ENCODE assay signal across 20 cellular contexts in genomic region chr3:61569856-61570255, GRCh38. TPM values are rescaled to one million over a fixed set of nuclear protein-coding genes. Genes with fewer than 3 reads are reported as not detected.
"Had no signal": no experiment of that assay in that cellular context is flagged by ENCODE, and none has a peak within 500 bp of the region (broad histone marks: within the 10 kb centered on the region; RNA-seq: fewer than 3 reads in every experiment).

No MANE protein-coding gene starts in this region.

- H3K27ac ChIP-seq: esophagus muscularis mucosa, gastroesophageal sphincter, pancreas, stomach, testis, upper lobe of left lung had no signal

- H3K4me2 ChIP-seq: smooth muscle cell had no signal

- H3K4me3 ChIP-seq: esophagus muscularis mucosa, gastroesophageal sphincter, pancreas, smooth muscle cell, stomach, testis, upper lobe of left lung had no signal

- H3K36me3 ChIP-seq: esophagus muscularis mucosa, gastroesophageal sphincter, pancreas, stomach, upper lobe of left lung had no signal

- H3K9me3 ChIP-seq: esophagus muscularis mucosa, gastroesophageal sphincter, pancreas, stomach, testis, upper lobe of left lung had no signal

- H3K27me3 ChIP-seq: esophagus muscularis mucosa, gastroesophageal sphincter, pancreas, stomach, testis, upper lobe of left lung had no signal

- ATAC-seq: activated T-cell treated with anti-CD3 and anti-CD28 coated beads, Interleukin-2, amount 50 U/mL, for 72 hours; gastroesophageal sphincter; left ventricle myocardium superior; naive thymus-derived CD8-positive, alpha-beta T cell; sciatic nerve; stimulated activated effector memory CD8-positive, alpha-beta T cell treated with anti-CD3 and anti-CD28 coated beads, Interleukin-12 subunit alpha, Interleukin-12 subunit beta, amount 100 ng/mL, for 72 hours had no signal

- H3K4me1 ChIP-seq: pancreas had no signal

- DNase-seq: activated CD4-positive, alpha-beta T cell treated with anti-CD3 and anti-CD28 coated beads for 1 hour; activated effector memory CD4-positive, alpha-beta T cell treated with anti-CD3 and anti-CD28 coated beads, Interleukin-2, amount 50 U/mL, for 16 hours; activated naive CD4-positive, alpha-beta T cell treated with anti-CD3 and anti-CD28 coated beads, Interleukin-2, amount 50 U/mL, for 16 hours; activated T-cell treated with anti-CD3 and anti-CD28 coated beads, Interleukin-2, amount 50 U/mL, for 72 hours; dermis blood vessel endothelial cell; effector memory CD4-positive, alpha-beta T cell; left ventricle myocardium superior; naive thymus-derived CD8-positive, alpha-beta T cell; pancreas; stimulated activated CD4-positive, alpha-beta T cell treated with anti-CD3 and anti-CD28 coated beads, Interleukin-4, amount 100 ng/mL, for 1 hour; stomach; T1000; testis; upper lobe of left lung had no signal

RNA-seq across cellular contexts. Expression of gene PTPRG, which starts 8.5 kb away (rescaled TPM):
- total RNA-seq: activated CD8-positive, alpha-beta memory T cell treated with anti-CD3 and anti-CD28 coated beads for 36 hours; naive thymus-derived CD8-positive, alpha-beta T cell had no signal
